ENCODE assay signal across 9 cellular contexts in the genomic region with DNA sequence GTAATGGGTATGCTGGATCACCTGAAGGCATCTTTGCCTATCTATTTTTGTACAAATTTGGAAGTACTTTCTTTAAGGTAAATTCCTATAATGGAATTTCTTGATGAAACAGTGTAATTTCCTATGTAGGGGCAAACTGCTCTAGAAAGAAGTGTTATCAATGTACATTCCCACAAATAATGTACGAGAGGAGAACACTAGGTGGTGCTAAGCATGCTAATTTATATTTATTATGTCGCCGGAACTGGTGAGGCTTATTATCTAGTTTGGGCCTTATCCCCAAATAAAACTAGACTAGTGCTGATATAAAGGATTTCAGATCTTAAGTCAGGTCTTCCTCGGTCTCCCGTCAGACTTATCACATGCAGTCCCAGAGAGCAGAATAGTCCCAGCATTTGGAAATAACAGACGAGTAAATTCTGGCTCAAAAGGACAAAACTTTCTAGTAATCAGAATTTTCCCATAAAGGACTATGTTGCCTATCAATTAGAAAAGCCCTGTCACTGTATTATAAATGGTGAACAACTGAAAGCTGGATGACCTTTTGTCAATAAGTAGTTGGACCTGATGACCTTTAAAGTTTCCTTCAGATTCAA.
A peak's percentile ranks its signal among the peaks of the same experiment; 100 is the strongest.
DNase-seq lines count a peak whose midpoint lies in the region; ATAC-seq, FAIRE-seq and TF ChIP-seq lines count a peak whose summit lies in the region.
"Had no signal": no experiment of that assay in that cellular context is flagged by ENCODE, and none has a peak within 500 bp of the region (broad histone marks: within the 10 kb centered on the region; RNA-seq: fewer than 3 reads in every experiment).

No MANE protein-coding gene starts in this region.

- FAIRE-seq in endometrium (lab: Jason Lieb, UNC) = peak; percentile 43

- ATAC-seq in psoas muscle = no peak
- no peak for ATAC-seq in GM19035 (IDR thresholded peaks at IDR 0.05; ENCODE audit: unreplicated experiment)
- ATAC-seq in HG03342 (IDR thresholded peaks at IDR 0.05; ENCODE audit: unreplicated experiment) = no peak

- H3K9me3 ChIP-seq in psoas muscle = no peaks in the 10 kb centered on the region

- H3K36me3 ChIP-seq in psoas muscle (ENCODE audit: insufficient read depth in 1 of 2, low read depth in 1 of 2) = no peaks in the 10 kb centered on the region

- TF ChIP-seq CTCF in GM12865 (IDR thresholded peaks at IDR 0.05; ENCODE audit: insufficient read depth, low read depth, low read length, missing control alignments) (no peak), psoas muscle (IDR thresholded peaks at IDR 0.05) (peak; percentile 20)

- H3K4me3 ChIP-seq in GM12865 (ENCODE audit: low read depth, low read length) (no peak overlapping the region), psoas muscle (no peak overlapping the region)

- DNase-seq in GM12865 (ENCODE audit: low read depth) (peak; percentile 8), NCI-H526 treated with DMSO at 0.1 percent for 48 hours (lab: John Stamatoyannopoulos, UW) (peak; percentile 32), psoas muscle (no peak), amygdala (lab: John Stamatoyannopoulos, UW) (no peak), NCI-H2029 treated with DMSO at 0.1 percent for 48 hours (lab: John Stamatoyannopoulos, UW) (no peak)
- DNase-seq: effector CD4-positive, alpha-beta T cell had no signal

- no peaks in the 10 kb centered on the region for H3K27me3 ChIP-seq in psoas muscle (ENCODE audit: insufficient read depth in 3 of 3, low read length in 2 of 3)

- no peaks in the 10 kb centered on the region for H3K4me1 ChIP-seq in psoas muscle

- intact Hi-C loops in psoas muscle (cut with DNase I) = no loop called here

- WGBS in psoas muscle, 3 donors = 34 to 47% (median 38%) methylated on average over 6 of the region's 6 CpGs

- H3K27ac ChIP-seq in psoas muscle = no peak overlapping the region

Comparison
In these comparisons a context has a peak if more than half of its experiments do, and no peak if none do; other contexts are left out.
1. DNase-seq: peak in GM12865 (single experiment) and NCI-H526 treated with DMSO at 0.1 percent for 48 hours (single experiment); none in psoas muscle (0 of 2), amygdala (0 of 56) and NCI-H2029 treated with DMSO at 0.1 percent for 48 hours (single experiment).